Comparison of ENCODE assay signal across 10 cellular contexts in the genomic region with DNA sequence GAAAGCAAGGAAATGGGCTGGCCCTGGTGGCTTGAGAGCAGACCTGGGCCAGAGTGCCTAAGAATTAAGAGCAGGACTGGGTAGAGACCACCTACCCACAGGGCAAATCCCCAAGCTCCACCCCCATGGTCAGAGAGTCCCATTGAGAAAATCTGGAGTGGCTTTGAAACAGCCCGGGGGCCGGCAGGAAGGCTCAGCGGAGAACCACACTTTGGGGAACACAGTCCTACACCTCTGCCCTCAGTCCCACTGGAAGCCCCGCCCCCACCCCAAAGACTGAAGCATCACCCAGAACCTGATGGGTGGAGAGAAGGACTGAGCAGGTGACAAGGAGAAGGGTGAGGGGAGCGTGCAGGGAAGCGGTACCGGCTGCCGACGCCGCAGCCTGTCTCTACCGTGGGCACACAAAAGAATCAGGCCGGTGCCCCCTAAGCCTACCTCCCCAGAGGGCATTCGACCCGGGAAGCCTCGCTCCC. TPM values are rescaled to one million over a fixed set of nuclear protein-coding genes. Genes with fewer than 3 reads are reported as not detected.
DNase-seq lines count a peak whose midpoint lies in the region; ATAC-seq and TF ChIP-seq lines count a peak whose summit lies in the region.
"Had no signal": no experiment of that assay in that cellular context is flagged by ENCODE, and none has a peak within 500 bp of the region (broad histone marks: within the 10 kb centered on the region; RNA-seq: fewer than 3 reads in every experiment).

No MANE protein-coding gene starts in this region.

- TF ChIP-seq CTCF in astrocyte of the spinal cord (IDR thresholded peaks at IDR 0.05; ENCODE audit: low read depth, low read length) (no peak), mesothelial cell of epicardium (IDR thresholded peaks at IDR 0.05; ENCODE audit: unreplicated experiment) (no peak)

- H3K4me3 Mint-ChIP-seq in stimulated activated naive CD8-positive, alpha-beta T cell treated with anti-CD3 and anti-CD28 coated beads, Interleukin-15, amount 100 ng/mL, for 72 hours = peak overlapping the region; percentile 70 to 84
- peak overlapping the region; percentile 60 for H3K4me3 Mint-ChIP-seq in mesothelial cell of epicardium

- in situ Hi-C loops in astrocyte of the spinal cord (cut with HindIII; ENCODE audit: low sequenced_read_pairs) = no loop called here

- no peaks in the 10 kb centered on the region for H3K9me3 Mint-ChIP-seq in stimulated activated naive CD8-positive, alpha-beta T cell treated with anti-CD3 and anti-CD28 coated beads, Interleukin-15, amount 100 ng/mL, for 72 hours
- no peaks in the 10 kb centered on the region for H3K9me3 Mint-ChIP-seq in mesothelial cell of epicardium

- H3K27me3 Mint-ChIP-seq in stimulated activated naive CD8-positive, alpha-beta T cell treated with anti-CD3 and anti-CD28 coated beads, Interleukin-15, amount 100 ng/mL, for 72 hours = peaks cover 41% of the 10 kb centered on the region
- H3K27me3 Mint-ChIP-seq in mesothelial cell of epicardium (ENCODE audit: low read depth) = no peaks in the 10 kb centered on the region

- peaks cover 5% of the 10 kb centered on the region for H3K36me3 Mint-ChIP-seq in mesothelial cell of epicardium

- peak; percentile 0 for ATAC-seq in stimulated activated naive CD8-positive, alpha-beta T cell treated with anti-CD3 and anti-CD28 coated beads, Interleukin-15, amount 100 ng/mL, for 72 hours
- no peak for ATAC-seq in stimulated activated naive CD8-positive, alpha-beta T cell treated with anti-CD3 and anti-CD28 coated beads, Interleukin-15, Interleukin-2, amounts not matched to agents 100 U/mL and 50 U/mL, for 24 hours
- ATAC-seq in HG02885 (IDR thresholded peaks at IDR 0.05; ENCODE audit: poor library complexity, unreplicated experiment) = no peak
- no peak for ATAC-seq in HG02870 (IDR thresholded peaks at IDR 0.05; ENCODE audit: unreplicated experiment)

- DNase-seq in stimulated activated naive CD8-positive, alpha-beta T cell treated with anti-CD3 and anti-CD28 coated beads, Interleukin-15, amount 100 ng/mL, for 72 hours = no peak
- DNase-seq in stimulated activated naive CD8-positive, alpha-beta T cell treated with anti-CD3 and anti-CD28 coated beads, Interleukin-15, Interleukin-2, amounts not matched to agents 100 U/mL and 50 U/mL, for 24 hours = no peak
- DNase-seq in astrocyte of the spinal cord (ENCODE audit: low read depth, low spot score) (no peak), mesothelial cell of epicardium (ENCODE audit: low spot score in 2 of 2, unreplicated experiment in 2 of 2) (no peak), NCI-H1694 (lab: John Stamatoyannopoulos, UW) (no peak), NCI-H446 (lab: John Stamatoyannopoulos, UW) (no peak)

- H3K4me1 Mint-ChIP-seq in stimulated activated naive CD8-positive, alpha-beta T cell treated with anti-CD3 and anti-CD28 coated beads, Interleukin-15, amount 100 ng/mL, for 72 hours = peaks cover 74% of the 10 kb centered on the region
- peaks cover 43% of the 10 kb centered on the region for H3K4me1 Mint-ChIP-seq in mesothelial cell of epicardium

- H3K27ac Mint-ChIP-seq in stimulated activated naive CD8-positive, alpha-beta T cell treated with anti-CD3 and anti-CD28 coated beads, Interleukin-15, amount 100 ng/mL, for 72 hours = no peak overlapping the region
- H3K27ac Mint-ChIP-seq in mesothelial cell of epicardium = peak overlapping the region; percentile 36

- peak overlapping the region; percentile 12 for H3K4me3 ChIP-seq in astrocyte of the spinal cord (ENCODE audit: low read depth, low read length)
- H3K4me3 ChIP-seq: lung had no signal

RNA-seq across cellular contexts. Expression of gene SMARCD3, which starts 3.6 kb away (rescaled TPM):
- total RNA-seq in mesothelial cell of epicardium = 114 to 119 TPM (median 116 TPM) in 3 replicates

RNA-seq across cellular contexts. Expression of gene CHPF2, which starts 12.6 kb away (rescaled TPM):
- total RNA-seq in mesothelial cell of epicardium = 55.1 to 56.5 TPM (median 56.2 TPM) in 3 replicates

RNA-seq across cellular contexts. Expression of gene ABCF2, which starts 17.9 kb away (rescaled TPM):
- total RNA-seq in mesothelial cell of epicardium = 44.9 to 46.2 TPM (median 45.6 TPM) in 3 replicates

RNA-seq across cellular contexts. Expression of gene H2BK1, which starts 34.6 kb away (rescaled TPM):
- not detected in 3 replicates for total RNA-seq in mesothelial cell of epicardium
- total RNA-seq: subcutaneous adipose tissue had no signal

RNA-seq across cellular contexts. Expression of gene ASB10, which starts 57.9 kb away (rescaled TPM):
- not detected in 3 replicates for total RNA-seq in mesothelial cell of epicardium
- total RNA-seq: lung, subcutaneous adipose tissue had no signal
